26 cellular contexts compared by ENCODE assay signal in the genomic region with DNA sequence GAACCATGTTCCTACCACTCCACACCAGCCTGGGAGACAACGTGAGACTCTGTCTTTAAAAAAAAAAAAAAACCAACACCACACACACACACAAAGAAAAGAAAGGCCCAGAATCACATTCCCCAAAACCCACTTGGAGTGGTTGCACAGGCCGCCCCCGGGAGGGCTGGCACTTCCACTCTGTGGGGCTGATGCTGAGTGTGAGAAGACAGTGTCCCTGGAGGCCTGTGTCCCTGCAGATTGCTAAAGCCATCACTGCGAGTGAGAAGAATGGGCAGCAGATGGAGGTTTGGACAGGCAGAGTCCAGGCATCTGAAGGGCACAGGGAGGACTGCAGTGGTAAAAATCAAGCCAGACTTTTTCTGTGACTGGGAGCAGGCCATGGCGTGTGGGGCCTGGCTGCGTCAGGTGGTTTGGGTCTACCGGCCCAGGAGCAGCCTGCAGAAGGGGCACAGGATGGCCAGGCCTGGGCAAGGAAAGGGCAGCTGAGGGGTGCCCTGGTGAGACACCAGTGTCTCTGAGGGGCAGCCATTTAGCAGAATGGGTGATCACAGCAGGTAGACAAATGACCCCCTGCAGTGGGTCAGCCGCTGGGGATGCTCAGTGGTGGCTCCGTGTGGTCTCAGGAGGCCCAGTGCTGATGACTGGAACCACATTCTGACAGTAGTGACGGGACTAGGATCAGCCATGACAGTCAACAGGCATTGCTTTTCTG. TPM values are rescaled to one million over a fixed set of nuclear protein-coding genes. Genes with fewer than 3 reads are reported as not detected.
"Had no signal": no experiment of that assay in that cellular context is flagged by ENCODE, and none has a peak within 500 bp of the region (broad histone marks: within the 10 kb centered on the region; RNA-seq: fewer than 3 reads in every experiment).

No MANE protein-coding gene starts in this region.

- H3K27ac Mint-ChIP-seq: activated naive CD4-positive, alpha-beta T cell treated with anti-CD3 and anti-CD28 coated beads for 36 hours; activated T-helper 17 cell treated with anti-CD3 and anti-CD28 coated beads, Interleukin-2, amount 50 U/mL, for 72 hours; T-helper 2 cell treated with Interferon-gamma antibody and Interleukin-4, amounts not matched to agents 5 μg/mL and 100 μg/mL, for 36 hours had no signal

- DNase-seq: activated CD4-positive, alpha-beta T cell treated with anti-CD3 and anti-CD28 coated beads for 1 hour; activated CD4-positive, alpha-beta T cell treated with anti-CD3 and anti-CD28 coated beads, Interleukin-2, amount 50 U/mL, for 1 hour; activated naive CD4-positive, alpha-beta T cell treated with anti-CD3 and anti-CD28 coated beads for 36 hours; activated T-cell treated with anti-CD3 and anti-CD28 coated beads, Interleukin-2, amount 50 U/mL, for 1 hour; amygdala; cerebellar nuclear complex; erythroblast; foreskin keratinocyte; kidney glomerular epithelial cell; left ventricle myocardium superior; mesenchymal stem cell; mucosa of descending colon; occipital lobe; stimulated activated CD4-positive, alpha-beta T cell treated with anti-CD3 and anti-CD28 coated beads, Interleukin-12 subunit alpha, Interleukin-12 subunit beta, amount 100 ng/mL, for 4 hours; stimulated activated CD4-positive, alpha-beta T cell treated with anti-CD3 and anti-CD28 coated beads, Interleukin-4, amount 100 ng/mL, for 4 hours; stimulated activated naive CD8-positive, alpha-beta T cell treated with anti-CD3 and anti-CD28 coated beads, Interleukin-15, Interleukin-2, amounts not matched to agents 100 U/mL and 50 U/mL, for 24 hours; substantia nigra; thyroid gland had no signal

- H3K4me1 ChIP-seq: foreskin keratinocyte, prostate gland, thyroid gland had no signal

- H3K4me3 ChIP-seq: mucosa of descending colon, prostate gland, thyroid gland had no signal

- H3K9me3 Mint-ChIP-seq: activated naive CD4-positive, alpha-beta T cell treated with anti-CD3 and anti-CD28 coated beads for 36 hours; activated T-helper 17 cell treated with anti-CD3 and anti-CD28 coated beads, Interleukin-2, amount 50 U/mL, for 72 hours; T-helper 2 cell treated with Interferon-gamma antibody and Interleukin-4, amounts not matched to agents 5 μg/mL and 100 μg/mL, for 36 hours had no signal

- H3K36me3 ChIP-seq: prostate gland, thyroid gland had no signal

- H3K27ac ChIP-seq: foreskin keratinocyte, prostate gland, thyroid gland, VCaP had no signal

- ATAC-seq: activated T-helper 17 cell treated with anti-CD3 and anti-CD28 coated beads, Interleukin-2, amount 50 U/mL, for 72 hours; left ventricle myocardium superior; mucosa of descending colon; SK-N-SH treated with all-trans-retinoic acid at 6 μM for 48 hours; stimulated activated naive CD8-positive, alpha-beta T cell treated with anti-CD3 and anti-CD28 coated beads, Interleukin-15, Interleukin-2, amounts not matched to agents 100 U/mL and 50 U/mL, for 24 hours had no signal

- H3K9me3 ChIP-seq: mucosa of descending colon, prostate gland, thyroid gland had no signal

- H3K4me3 Mint-ChIP-seq: activated naive CD4-positive, alpha-beta T cell treated with anti-CD3 and anti-CD28 coated beads for 36 hours; activated T-helper 17 cell treated with anti-CD3 and anti-CD28 coated beads, Interleukin-2, amount 50 U/mL, for 72 hours; T-helper 2 cell treated with Interferon-gamma antibody and Interleukin-4, amounts not matched to agents 5 μg/mL and 100 μg/mL, for 36 hours had no signal

- H3K27me3 ChIP-seq: thyroid gland had no signal

- H3K4me1 Mint-ChIP-seq: activated T-helper 17 cell treated with anti-CD3 and anti-CD28 coated beads, Interleukin-2, amount 50 U/mL, for 72 hours had no signal

RNA-seq across cellular contexts. Expression of gene CTRB2, which starts 13.1 kb away (rescaled TPM):
- total RNA-seq: activated naive CD4-positive, alpha-beta T cell treated with anti-CD3 and anti-CD28 coated beads for 36 hours; activated T-helper 17 cell treated with anti-CD3 and anti-CD28 coated beads, Interleukin-2, amount 50 U/mL, for 72 hours; bronchial epithelial cell; foreskin keratinocyte; glomerular endothelial cell; left ventricle myocardium superior; mucosa of descending colon; occipital lobe; prostate gland; thyroid gland had no signal
- polyA plus RNA-seq: foreskin keratinocyte, neural cell had no signal

RNA-seq across cellular contexts. Expression of gene CTRB1, which starts 24.9 kb away (rescaled TPM):
- total RNA-seq: activated naive CD4-positive, alpha-beta T cell treated with anti-CD3 and anti-CD28 coated beads for 36 hours; activated T-helper 17 cell treated with anti-CD3 and anti-CD28 coated beads, Interleukin-2, amount 50 U/mL, for 72 hours; bronchial epithelial cell; foreskin keratinocyte; glomerular endothelial cell; left ventricle myocardium superior; occipital lobe; thyroid gland had no signal
- polyA plus RNA-seq: foreskin keratinocyte, neural cell had no signal
